ENCODE assay signal across 8 cellular contexts in the genomic region with DNA sequence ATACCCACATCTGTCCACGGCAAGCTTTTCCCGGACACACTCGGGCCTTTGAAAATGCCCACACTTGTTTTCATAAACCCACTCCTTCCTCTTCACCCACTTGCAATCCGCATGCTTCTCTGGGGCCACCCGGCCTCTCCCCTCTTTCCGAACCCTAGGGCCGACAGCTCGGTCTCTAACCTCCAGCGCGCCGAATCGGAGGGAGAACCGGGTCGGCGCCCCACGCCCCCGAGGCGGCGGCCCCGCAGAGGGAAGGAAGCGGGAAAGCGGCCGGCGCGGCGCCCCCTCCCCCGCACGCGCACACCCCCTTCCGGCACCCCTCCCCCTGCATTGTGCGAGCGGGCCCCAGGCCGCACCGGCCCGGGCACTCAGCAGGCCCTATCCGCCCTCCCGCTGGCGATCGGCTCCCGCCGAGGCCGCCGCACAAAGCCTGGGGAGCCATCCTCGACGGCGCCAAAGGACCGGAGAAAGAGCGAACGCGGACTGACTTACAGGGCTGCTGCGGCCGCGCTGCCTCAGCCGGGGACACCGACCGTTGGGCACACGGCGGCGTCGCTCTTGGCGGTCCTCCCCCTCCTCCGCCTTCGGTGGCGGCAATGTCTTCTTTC. TPM values are rescaled to one million over a fixed set of nuclear protein-coding genes. Genes with fewer than 3 reads are reported as not detected.
DNase-seq lines count a peak whose midpoint lies in the region; ATAC-seq and TF ChIP-seq lines count a peak whose summit lies in the region.

No MANE protein-coding gene starts in this region.

- H3K4me3 ChIP-seq in NB4 (ENCODE audit: low read depth, low read length), result peak overlapping the region; percentile 75

- peak; percentile 31 for ATAC-seq in HG02571 (IDR thresholded peaks at IDR 0.05; ENCODE audit: unreplicated experiment)

- DNase-seq in NCI-H1436 (lab: John Stamatoyannopoulos, UW) (peak; percentile 54), NCI-H1436 treated with DMSO at 0.1 percent for 48 hours (lab: John Stamatoyannopoulos, UW) (no peak), NB4 (ENCODE audit: low read depth) (peak; percentile 86), dermis blood vessel endothelial cell (peak; percentile 59), lung microvascular endothelial cell (ENCODE audit: low read depth in 2 of 2) (peak; percentile 51 to 58)
- peak; percentile 55 to 56 for DNase-seq in activated CD4-positive, alpha-beta T cell treated with anti-CD3 and anti-CD28 coated beads for 4 hours
- peak; percentile 31 for DNase-seq in stimulated activated CD8-positive, alpha-beta memory T cell treated with anti-CD3 and anti-CD28 coated beads, Interleukin-12 subunit alpha, Interleukin-12 subunit beta, amount 100 ng/mL, for 24 hours (ENCODE audit: extremely low read depth)

- TF ChIP-seq POLR2A in NB4 (IDR thresholded peaks at IDR 0.05; ENCODE audit: extremely low read depth, insufficient read length), result no peak

- no peak for TF ChIP-seq CTCF in NB4 (IDR thresholded peaks at IDR 0.05; ENCODE audit: low read depth, low read length)

RNA-seq across cellular contexts. Expression of gene PUM2, which starts 0.4 kb away (rescaled TPM):
- total RNA-seq in dermis blood vessel endothelial cell, result 48.0 and 81.2 TPM in 2 replicates
- total RNA-seq in lung microvascular endothelial cell, result 30.1 and 41.1 TPM in 2 replicates
